Comparison of ENCODE assay signal across 18 cellular contexts in the genomic region with DNA sequence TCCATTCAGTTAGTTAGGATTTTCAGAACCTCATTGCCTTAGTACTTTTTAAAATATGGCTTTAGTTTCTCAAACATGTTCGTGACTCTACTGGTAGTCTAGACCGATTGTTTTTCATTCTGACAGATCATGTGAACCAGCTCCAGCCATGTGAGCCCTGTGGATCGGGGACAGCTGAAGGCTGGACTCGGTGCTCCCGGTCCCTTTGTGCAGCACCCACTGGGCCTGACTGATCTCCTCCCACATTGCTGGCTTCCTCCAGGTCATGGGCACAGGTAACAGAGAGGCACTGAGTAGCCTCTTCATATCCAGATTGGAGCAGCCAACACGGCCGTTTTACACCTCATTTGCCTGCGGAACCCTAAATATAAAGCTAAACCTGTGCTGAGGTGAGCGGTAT. TPM values are rescaled to one million over a fixed set of nuclear protein-coding genes. Genes with fewer than 3 reads are reported as not detected.
DNase-seq lines count a peak whose midpoint lies in the region; ATAC-seq, FAIRE-seq and TF ChIP-seq lines count a peak whose summit lies in the region.
"Had no signal": no experiment of that assay in that cellular context is flagged by ENCODE, and none has a peak within 500 bp of the region (broad histone marks: within the 10 kb centered on the region; RNA-seq: fewer than 3 reads in every experiment).

No MANE protein-coding gene starts in this region.

- peak; percentile 47 for FAIRE-seq in GM12891 (lab: Jason Lieb, UNC)

- TF ChIP-seq POLR2A in GM12891 (IDR thresholded peaks at IDR 0.05; ENCODE audit: low read depth, low read length), result peak; percentile 6; the same call in 1 of the 2 replicates

- peak overlapping the region; percentile 12 for H3K27ac Mint-ChIP-seq in central memory CD8-positive, alpha-beta T cell (ENCODE audit: low read depth)
- H3K27ac Mint-ChIP-seq in stimulated activated naive B cell treated with anti-CD40 and anti-IgM and Interleukin-4, amounts not matched to agents 10 μg/mL and 1 μg/mL and 100 μg/mL, for 72 hours, result peak overlapping the region; percentile 74

- H3K4me3 ChIP-seq in RWPE2 (ENCODE audit: severe bottlenecking), result no peak overlapping the region

- no peaks in the 10 kb centered on the region for H3K4me1 ChIP-seq in RWPE2 (ENCODE audit: insufficient read depth, poor library complexity, severe bottlenecking)

- ATAC-seq in RWPE2 (ENCODE audit: low read depth), result peak; percentile 5; the same call in 1 of the 3 replicates
- ATAC-seq in central memory CD8-positive, alpha-beta T cell (replicated peaks; ENCODE audit: extremely low read depth, poor library complexity, severe bottlenecking), result no peak
- ATAC-seq in stimulated activated naive B cell treated with anti-CD40 and anti-IgM and Interleukin-4, amounts not matched to agents 10 μg/mL and 1 μg/mL and 100 μg/mL, for 72 hours (replicated peaks), result no peak
- no peak for ATAC-seq in HG03460 (IDR thresholded peaks at IDR 0.05; ENCODE audit: unreplicated experiment)
- ATAC-seq: HCT116, SK-N-SH treated with all-trans-retinoic acid at 6 μM for 48 hours had no signal

- no peaks in the 10 kb centered on the region for H3K9me3 Mint-ChIP-seq in central memory CD8-positive, alpha-beta T cell
- H3K9me3 Mint-ChIP-seq in stimulated activated naive B cell treated with anti-CD40 and anti-IgM and Interleukin-4, amounts not matched to agents 10 μg/mL and 1 μg/mL and 100 μg/mL, for 72 hours, result no peaks in the 10 kb centered on the region

- no peak overlapping the region for H3K4me3 Mint-ChIP-seq in central memory CD8-positive, alpha-beta T cell
- peak overlapping the region in 1 of 2 donors; percentile 14 for H3K4me3 Mint-ChIP-seq in stimulated activated naive B cell treated with anti-CD40 and anti-IgM and Interleukin-4, amounts not matched to agents 10 μg/mL and 1 μg/mL and 100 μg/mL, for 72 hours

- DNase-seq in GM12891 (ENCODE audit: insufficient read length, low spot score) (no peak), RWPE2 (ENCODE audit: low spot score) (no peak), D341Med (ENCODE audit: low spot score) (no peak), T-helper 1 cell (no peak)
- DNase-seq in central memory CD8-positive, alpha-beta T cell (ENCODE audit: low spot score in 2 of 2), result no peak
- DNase-seq in stimulated activated naive B cell treated with anti-CD40 and anti-IgM and Interleukin-4, amounts not matched to agents 10 μg/mL and 1 μg/mL and 100 μg/mL, for 72 hours, result no peak
- DNase-seq: COR-L47; DMS153; GF-D8; GOT3; KG1; MV-4-11; NCI-H1694 treated with DMSO at 0.1 percent for 48 hours; NK-92 treated with Interleukin-12 subunit alpha and Interleukin-12 subunit beta, amount 100 ng/mL, for 24 hours; SHP77 treated with DMSO at 0.1 percent for 48 hours had no signal

- H3K27me3 Mint-ChIP-seq in central memory CD8-positive, alpha-beta T cell, result no peaks in the 10 kb centered on the region
- no peaks in the 10 kb centered on the region for H3K27me3 Mint-ChIP-seq in stimulated activated naive B cell treated with anti-CD40 and anti-IgM and Interleukin-4, amounts not matched to agents 10 μg/mL and 1 μg/mL and 100 μg/mL, for 72 hours

- peaks cover 100% of the 10 kb centered on the region for H3K36me3 ChIP-seq in RWPE2 (ENCODE audit: low read depth)

- peaks cover 49% of the 10 kb centered on the region for H3K36me3 Mint-ChIP-seq in central memory CD8-positive, alpha-beta T cell (ENCODE audit: insufficient read depth)
- H3K36me3 Mint-ChIP-seq in stimulated activated naive B cell treated with anti-CD40 and anti-IgM and Interleukin-4, amounts not matched to agents 10 μg/mL and 1 μg/mL and 100 μg/mL, for 72 hours, result peaks cover 27 to 55% of the 10 kb centered on the region in 2 donors

- peaks cover 12% of the 10 kb centered on the region for H3K4me1 Mint-ChIP-seq in central memory CD8-positive, alpha-beta T cell
- peaks cover 4 to 22% of the 10 kb centered on the region in 2 donors for H3K4me1 Mint-ChIP-seq in stimulated activated naive B cell treated with anti-CD40 and anti-IgM and Interleukin-4, amounts not matched to agents 10 μg/mL and 1 μg/mL and 100 μg/mL, for 72 hours

- TF ChIP-seq CTCF in RWPE2 (IDR thresholded peaks at IDR 0.05; ENCODE audit: poor library complexity, severe bottlenecking), result no peak

- H3K27ac ChIP-seq in RWPE2 (ENCODE audit: poor library complexity, severe bottlenecking), result no peak overlapping the region

- H3K27me3 ChIP-seq in RWPE2 (ENCODE audit: insufficient read depth, poor library complexity, severe bottlenecking), result no peaks in the 10 kb centered on the region

- H3K9me3 ChIP-seq in RWPE2 (ENCODE audit: severe bottlenecking), result no peaks in the 10 kb centered on the region

TF ChIP-seq in GM12891, 5 proteins besides CTCF, POLR2A, EP300 and RAD21:
- TF ChIP-seq POLR2AphosphoS5 (IDR thresholded peaks at IDR 0.05; ENCODE audit: low read depth, low read length) (no peak; the same call in 1 of the 2 replicates), TAF1 (IDR thresholded peaks at IDR 0.05; ENCODE audit: low read depth, low read length) (no peak), SPI1 (IDR thresholded peaks at IDR 0.05; ENCODE audit: low read depth, low read length) (no peak), PAX5 (IDR thresholded peaks at IDR 0.05; ENCODE audit: insufficient read depth, low read length, severe bottlenecking) (no peak), POU2F2 (IDR thresholded peaks at IDR 0.05; ENCODE audit: low read depth, low read length) (no peak)

RNA-seq across cellular contexts. Expression of a gene that starts 30.5 kb away (rescaled TPM):
- 41.8 TPM for polyA plus RNA-seq in GM12891 (2012; ENCODE audit: low read depth, missing spikeins)
